ENCODE assay signal across 8 cellular contexts in the genomic region with DNA sequence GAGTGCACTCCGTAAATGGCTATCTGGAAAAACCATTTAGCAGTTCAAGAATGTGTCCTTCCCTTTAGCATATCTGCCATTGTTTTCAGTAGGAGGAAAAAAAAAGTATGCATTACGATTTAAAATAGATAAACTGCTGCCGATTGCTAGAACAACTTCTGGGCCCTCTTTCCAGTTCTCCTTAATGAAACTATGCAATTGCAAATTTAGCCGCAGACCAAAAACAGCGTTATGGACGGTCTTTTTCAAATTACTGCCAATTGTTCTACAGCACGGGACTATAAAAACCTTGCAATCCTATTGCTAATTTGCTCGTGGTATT. TPM values are rescaled to one million over a fixed set of nuclear protein-coding genes. Genes with fewer than 3 reads are reported as not detected.
DNase-seq lines count a peak whose midpoint lies in the region; ATAC-seq and TF ChIP-seq lines count a peak whose summit lies in the region.

No MANE protein-coding gene starts in this region.

- H3K4me1 Mint-ChIP-seq in CD4-positive, alpha-beta memory T cell: peaks cover 19 to 43% (median 20%) of the 10 kb centered on the region in 4 donors
- H3K4me1 Mint-ChIP-seq in endothelial cell (ENCODE audit: unreplicated experiment) (peaks cover 16% of the 10 kb centered on the region), osteocyte (ENCODE audit: unreplicated experiment) (peaks cover 21% of the 10 kb centered on the region)

- peak overlapping the region; percentile 92 for H3K27ac ChIP-seq in CD4-positive, alpha-beta memory T cell (ENCODE audit: low read depth, low read length)
- H3K27ac ChIP-seq in PC-3 (ENCODE audit: low read length): peak overlapping the region; percentile 98

- peaks cover 30% of the 10 kb centered on the region for H3K79me2 ChIP-seq in PC-3 (ENCODE audit: low read length)

- H3K9me3 ChIP-seq in CD4-positive, alpha-beta memory T cell (ENCODE audit: control insufficient read depth in 1 of 2, low read length in 2 of 2): no peaks in the 10 kb centered on the region
- H3K9me3 ChIP-seq in PC-3 (ENCODE audit: low read length): no peaks in the 10 kb centered on the region

- no peaks in the 10 kb centered on the region for H3K36me3 ChIP-seq in CD4-positive, alpha-beta memory T cell (ENCODE audit: insufficient read depth, low read length)
- H3K36me3 ChIP-seq in PC-3 (ENCODE audit: low read depth, low read length): no peaks in the 10 kb centered on the region

- peak overlapping the region; percentile 93 to 97 (median 95) for H3K4me3 Mint-ChIP-seq in CD4-positive, alpha-beta memory T cell
- H3K4me3 Mint-ChIP-seq in endothelial cell (ENCODE audit: unreplicated experiment) (peak overlapping the region; percentile 96), osteocyte (ENCODE audit: unreplicated experiment) (peak overlapping the region; percentile 95)

- H2AFZ ChIP-seq in PC-3 (ENCODE audit: low read length): peak overlapping the region; percentile 77

- no peaks in the 10 kb centered on the region for H4K20me1 ChIP-seq in PC-3 (ENCODE audit: low read length)

- peaks cover 25% of the 10 kb centered on the region for H3K4me1 ChIP-seq in CD4-positive, alpha-beta memory T cell (ENCODE audit: insufficient read depth, low read length)
- H3K4me1 ChIP-seq in PC-3 (ENCODE audit: insufficient read depth, low read length): peaks cover 14% of the 10 kb centered on the region

- peak overlapping the region; percentile 91 to 100 (median 99) for H3K27ac Mint-ChIP-seq in CD4-positive, alpha-beta memory T cell
- H3K27ac Mint-ChIP-seq in endothelial cell (ENCODE audit: unreplicated experiment) (peak overlapping the region; percentile 96), osteocyte (ENCODE audit: unreplicated experiment) (peak overlapping the region; percentile 99)

- no peak for TF ChIP-seq CTCF in PC-3 (conservative IDR thresholded peaks at IDR 0.05; ENCODE audit: low read depth, low read length)
- TF ChIP-seq CTCF in endothelial cell (IDR thresholded peaks at IDR 0.05; ENCODE audit: unreplicated experiment): no peak
- TF ChIP-seq CTCF in osteocyte (IDR thresholded peaks at IDR 0.05): no peak

- peaks cover 0 to 9% (median 0%) of the 10 kb centered on the region in 8 donors for H3K9me3 Mint-ChIP-seq in CD4-positive, alpha-beta memory T cell
- H3K9me3 Mint-ChIP-seq in endothelial cell (ENCODE audit: unreplicated experiment) (no peaks in the 10 kb centered on the region), osteocyte (ENCODE audit: unreplicated experiment) (no peaks in the 10 kb centered on the region)

- CTCF ChIA-PET in CD4-positive, alpha-beta memory T cell (lab: Charles Lee; ENCODE audit: partially characterized antibody): interaction anchor here (1.6 to 1.8 kb wide), 2 partner anchors 10 to 215 kb away, joined by 4 to 5 read pairs; no protein-coding TSS in a partner anchor
- CTCF ChIA-PET in PC-3 (lab: Charles Lee): no interaction called here

- H3K27me3 Mint-ChIP-seq in CD4-positive, alpha-beta memory T cell: no peaks in the 10 kb centered on the region
- H3K27me3 Mint-ChIP-seq in endothelial cell (ENCODE audit: unreplicated experiment): peaks cover 8% of the 10 kb centered on the region
- H3K27me3 Mint-ChIP-seq in osteocyte (ENCODE audit: unreplicated experiment): no peaks in the 10 kb centered on the region

- H3K36me3 Mint-ChIP-seq in CD4-positive, alpha-beta memory T cell: peaks cover 4 to 19% of the 10 kb centered on the region in 2 donors
- no peaks in the 10 kb centered on the region for H3K36me3 Mint-ChIP-seq in endothelial cell (ENCODE audit: low read depth, unreplicated experiment)
- no peaks in the 10 kb centered on the region for H3K36me3 Mint-ChIP-seq in osteocyte (ENCODE audit: unreplicated experiment)

- H3F3A ChIP-seq in PC-3 (ENCODE audit: low read length, unreplicated experiment): no peaks in the 10 kb centered on the region

- peak overlapping the region; percentile 99 for H3K4me2 ChIP-seq in PC-3 (ENCODE audit: low read length)

- no peaks in the 10 kb centered on the region for H3K9me2 ChIP-seq in PC-3 (replicated peaks; ENCODE audit: low read length)

- H3K4me3 ChIP-seq in CD4-positive, alpha-beta memory T cell (ENCODE audit: low read length in 2 of 2): peak overlapping the region; percentile 43 to 73
- peak overlapping the region; percentile 91 for H3K4me3 ChIP-seq in PC-3 (ENCODE audit: low read length)

- no peaks in the 10 kb centered on the region for H3K27me3 ChIP-seq in CD4-positive, alpha-beta memory T cell (ENCODE audit: insufficient read depth, low read length)
- H3K27me3 ChIP-seq in PC-3 (ENCODE audit: low read length): no peaks in the 10 kb centered on the region

- POLR2A ChIA-PET in CD4-positive, alpha-beta memory T cell (lab: Charles Lee; ENCODE audit: partially characterized antibody): interaction anchor here (0.6 to 3.4 kb wide), 9 partner anchors 10 to 216 kb away, joined by 3 to 30 read pairs (median 3); no protein-coding TSS in a partner anchor
- POLR2A ChIA-PET in PC-3 (lab: Charles Lee; ENCODE audit: unreplicated experiment): no interaction called here

- no TSS peak for BruUV-seq in PC-3 (replicated peaks; lab: Mats Ljungman, UMichigan)

- peak overlapping the region; percentile 95 for H3K9ac ChIP-seq in PC-3 (ENCODE audit: low read length)

- intact Hi-C loops in CD4-positive, alpha-beta memory T cell (cut with micrococcal nuclease): loop anchor here (1.0 to 10.0 kb wide), 11 partner anchors 18 to 1618 kb away; a partner anchor contains a TSS
- intact Hi-C loops in PC-3 (cut with micrococcal nuclease): loop anchor here (1.0 to 5.0 kb wide), 7 partner anchors 216 to 619 kb away; no protein-coding TSS in a partner anchor

- DNase-seq in CD4-positive, alpha-beta memory T cell: no peak
- DNase-seq in PC-3: no peak
- no peak for DNase-seq in endothelial cell (ENCODE audit: low spot score)
- DNase-seq in osteocyte (ENCODE audit: extremely low spot score, unreplicated experiment): no peak
- DNase-seq in SHP77 (lab: John Stamatoyannopoulos, UW): no peak

- no peak for ATAC-seq in PC-3
- no peak for ATAC-seq in GM21423 (IDR thresholded peaks at IDR 0.05; ENCODE audit: unreplicated experiment)
- ATAC-seq in HG02759 (IDR thresholded peaks at IDR 0.05; ENCODE audit: unreplicated experiment): no peak
- ATAC-seq in HG03354 (IDR thresholded peaks at IDR 0.05; ENCODE audit: poor library complexity, severe bottlenecking, unreplicated experiment): no peak

RNA-seq across cellular contexts. Expression of a gene that starts 1.3 kb away (rescaled TPM):
- 10 to 100 TPM; 32.1 to 36.4 TPM for total RNA-seq in CD4-positive, alpha-beta memory T cell
- polyA plus RNA-seq in CD4-positive, alpha-beta memory T cell: 10 to 100 TPM; 15.5 to 15.8 TPM
- total RNA-seq in PC-3 (2014; rRNA removed) (14.3 and 15.4 TPM in 2 replicates), endothelial cell (ENCODE audit: unreplicated experiment) (19.7 TPM), osteocyte (84.3 and 86.6 TPM in 2 replicates)
